22 cellular contexts compared by ENCODE assay signal in the genomic region with DNA sequence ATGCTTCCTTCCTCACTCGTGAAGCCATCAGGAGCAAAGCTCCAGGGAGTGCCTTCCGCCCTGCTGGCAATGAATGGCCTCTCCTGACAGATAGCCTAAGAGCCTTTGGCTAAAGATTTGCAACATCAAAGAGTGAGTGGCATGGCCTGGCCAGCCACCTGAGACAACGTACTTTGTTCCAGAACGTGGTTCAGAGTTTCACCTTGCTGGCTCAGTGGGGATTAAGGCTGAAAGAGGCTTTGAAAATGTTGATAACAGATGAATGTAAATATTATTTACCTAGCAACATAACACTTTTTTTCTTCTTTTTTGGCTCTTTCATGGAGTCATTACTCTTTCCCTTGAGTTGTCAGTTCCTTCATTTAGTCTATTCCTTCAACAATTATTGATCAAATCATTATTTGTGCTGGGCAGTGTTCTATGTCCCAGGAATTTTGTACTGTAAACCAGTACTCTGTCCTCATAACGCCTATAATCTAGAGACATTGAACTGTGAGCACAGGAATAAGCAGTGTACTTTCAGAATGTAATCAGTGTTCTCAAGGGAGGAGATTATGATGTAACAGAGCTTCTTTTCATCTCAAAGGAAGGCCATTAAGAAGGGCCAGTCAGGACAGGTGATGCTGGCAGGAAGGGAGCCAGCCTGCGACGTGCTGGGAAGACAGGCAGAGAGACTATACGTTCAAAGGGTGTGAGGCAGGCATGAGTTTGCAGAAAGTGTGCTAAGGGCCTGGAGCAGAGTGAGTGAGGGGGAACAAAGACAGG. TPM values are rescaled to one million over a fixed set of nuclear protein-coding genes. Genes with fewer than 3 reads are reported as not detected.
DNase-seq lines count a peak whose midpoint lies in the region; FAIRE-seq and TF ChIP-seq lines count a peak whose summit lies in the region.
"Had no signal": no experiment of that assay in that cellular context is flagged by ENCODE, and none has a peak within 500 bp of the region (broad histone marks: within the 10 kb centered on the region; RNA-seq: fewer than 3 reads in every experiment).

No MANE protein-coding gene starts in this region.

- peak; percentile 14 for DNase-seq in MCF 10A (ENCODE audit: unreplicated experiment)
- DNase-seq in breast epithelium (ENCODE audit: low spot score in 2 of 2) = no peak
- DNase-seq in colonic mucosa = peak; percentile 13
- DNase-seq in keratinocyte (ENCODE audit: low read depth, low spot score) = no peak
- DNase-seq in globus pallidus (ENCODE audit: low spot score) = no peak
- DNase-seq in ACHN = no peak
- no peak for DNase-seq in foreskin melanocyte
- DNase-seq in HPDE6-E6E7 (ENCODE audit: extremely low spot score) = no peak
- DNase-seq: activated effector memory CD4-positive, alpha-beta T cell treated with anti-CD3 and anti-CD28 coated beads, Interleukin-2, amount 50 U/mL, for 16 hours; amniotic stem cell; cerebellar nuclear complex; naive thymus-derived CD8-positive, alpha-beta T cell; NCI-H1436 treated with DMSO at 0.1 percent for 48 hours; NCI-H226; psoas muscle; tibial artery had no signal

- H3K27me3 ChIP-seq in breast epithelium = peaks cover 0 to 4% of the 10 kb centered on the region in 2 donors
- H3K27me3 ChIP-seq in colonic mucosa = no peaks in the 10 kb centered on the region
- H3K27me3 ChIP-seq in keratinocyte (ENCODE audit: control insufficient read depth, extremely low read depth, insufficient read depth, low read length) = no peaks in the 10 kb centered on the region

- CTCF ChIA-PET in MCF 10A (lab: Yijun Ruan, JAX) = interaction anchor here (0.7 kb wide), 1 partner anchor 440 kb away, joined by 3 read pairs; no protein-coding TSS in a partner anchor

- POLR2A ChIA-PET in MCF 10A (lab: Yijun Ruan, JAX) = interaction anchor here (0.6 kb wide), 1 partner anchor 14 kb away, joined by 3 read pairs; no protein-coding TSS in a partner anchor

- intact Hi-C loops in MCF 10A (cut with micrococcal nuclease) = no loop called here
- intact Hi-C loops in breast epithelium (cut with DNase I; ENCODE audit: low total_unique reads) = no loop called here
- intact Hi-C loops in colonic mucosa (cut with DNase I) = no loop called here

- FAIRE-seq in keratinocyte (lab: Jason Lieb, UNC) = peak; percentile 81
- FAIRE-seq: A204.1, frontal cortex had no signal

- H3K4me1 ChIP-seq in breast epithelium (no peaks in the 10 kb centered on the region), colonic mucosa (no peaks in the 10 kb centered on the region), keratinocyte (ENCODE audit: control insufficient read depth, extremely low read depth, insufficient read depth, low read length) (peaks cover 8% of the 10 kb centered on the region)
- H3K4me1 ChIP-seq: psoas muscle, SJSA1 had no signal

- no peaks in the 10 kb centered on the region for H3K9me1 ChIP-seq in keratinocyte (ENCODE audit: control insufficient read depth, extremely low read depth, insufficient read depth, low read length)

- H3K27ac ChIP-seq in breast epithelium (no peak overlapping the region), colonic mucosa (no peak overlapping the region), keratinocyte (ENCODE audit: control insufficient read depth, insufficient read depth, low read length) (no peak overlapping the region)
- H3K27ac ChIP-seq: C4-2B, psoas muscle, SJSA1, tibial artery had no signal

- H3K9ac ChIP-seq in colonic mucosa (ENCODE audit: low read depth in 2 of 2, low read length in 2 of 2) (no peak overlapping the region), keratinocyte (ENCODE audit: control insufficient read depth, extremely low read depth, insufficient read depth, low read length) (no peak overlapping the region)

- no peak overlapping the region for H3K4me3 Mint-ChIP-seq in MCF 10A (ENCODE audit: unreplicated experiment)
- H3K4me3 Mint-ChIP-seq: naive thymus-derived CD8-positive, alpha-beta T cell; stimulated activated effector memory CD8-positive, alpha-beta T cell treated with anti-CD3 and anti-CD28 coated beads, Interleukin-12 subunit alpha, Interleukin-12 subunit beta, amount 100 ng/mL, for 72 hours; T-helper 2 cell treated with Interferon-gamma antibody and Interleukin-4, amounts not matched to agents 5 μg/mL and 100 μg/mL, for 36 hours had no signal

- H3K27me3 Mint-ChIP-seq in MCF 10A (ENCODE audit: insufficient read depth, unreplicated experiment) = peaks cover 37% of the 10 kb centered on the region

- in situ Hi-C loops in ACHN (cut with HindIII; ENCODE audit: low pct_ligation_motif_present, low pct_unique_long_range_greater_than_20kb, low sequenced_read_pairs) = no loop called here

- H3K4me2 ChIP-seq in keratinocyte (ENCODE audit: control insufficient read depth, extremely low read depth, insufficient read depth, low read depth, low read length) = no peak overlapping the region

- BruUV-seq in MCF 10A (replicated peaks; lab: Mats Ljungman, UMichigan) = no TSS peak

- H3K4me1 Mint-ChIP-seq in MCF 10A (ENCODE audit: insufficient read depth, unreplicated experiment) = no peaks in the 10 kb centered on the region

- dilution Hi-C loops in keratinocyte (cut with MboI; ENCODE audit: extremely low pct_ligation_motif_present, low sequenced_read_pairs) = no loop called here

- no peak overlapping the region for H3K27ac Mint-ChIP-seq in MCF 10A (ENCODE audit: low read depth, unreplicated experiment)
- H3K27ac Mint-ChIP-seq: stimulated activated effector memory CD8-positive, alpha-beta T cell treated with anti-CD3 and anti-CD28 coated beads, Interleukin-12 subunit alpha, Interleukin-12 subunit beta, amount 100 ng/mL, for 72 hours; T-helper 2 cell treated with Interferon-gamma antibody and Interleukin-4, amounts not matched to agents 5 μg/mL and 100 μg/mL, for 36 hours had no signal

- no peaks in the 10 kb centered on the region for H3K9me3 ChIP-seq in breast epithelium
- no peaks in the 10 kb centered on the region for H3K9me3 ChIP-seq in colonic mucosa
- H3K9me3 ChIP-seq in keratinocyte (ENCODE audit: control insufficient read depth, low read depth, low read length) = no peaks in the 10 kb centered on the region
- H3K9me3 ChIP-seq: psoas muscle, SJSA1 had no signal

- H3K4me3 ChIP-seq in breast epithelium = no peak overlapping the region
- H3K4me3 ChIP-seq in colonic mucosa = no peak overlapping the region
- no peak overlapping the region for H3K4me3 ChIP-seq in keratinocyte (ENCODE audit: control insufficient read depth in 2 of 3, extremely low read depth in 1 of 3, insufficient read depth in 2 of 3, low read depth in 1 of 3, low read length in 3 of 3)
- H3K4me3 ChIP-seq: psoas muscle, SJSA1, tibial artery had no signal

- no peaks in the 10 kb centered on the region for H3K36me3 Mint-ChIP-seq in MCF 10A (ENCODE audit: insufficient read depth, unreplicated experiment)
- H3K36me3 Mint-ChIP-seq: stimulated activated effector memory CD8-positive, alpha-beta T cell treated with anti-CD3 and anti-CD28 coated beads, Interleukin-12 subunit alpha, Interleukin-12 subunit beta, amount 100 ng/mL, for 72 hours had no signal

- H3K9me3 Mint-ChIP-seq in MCF 10A (ENCODE audit: unreplicated experiment) = no peaks in the 10 kb centered on the region
- H3K9me3 Mint-ChIP-seq: stimulated activated effector memory CD8-positive, alpha-beta T cell treated with anti-CD3 and anti-CD28 coated beads, Interleukin-12 subunit alpha, Interleukin-12 subunit beta, amount 100 ng/mL, for 72 hours; T-helper 2 cell treated with Interferon-gamma antibody and Interleukin-4, amounts not matched to agents 5 μg/mL and 100 μg/mL, for 36 hours had no signal

- H2AFZ ChIP-seq in keratinocyte (ENCODE audit: control insufficient read depth, low read length) = peak overlapping the region; percentile 66

- no peaks in the 10 kb centered on the region for H4K20me1 ChIP-seq in keratinocyte (ENCODE audit: control insufficient read depth, extremely low read depth, insufficient read depth, low read length)

- H3K36me3 ChIP-seq in breast epithelium = no peaks in the 10 kb centered on the region
- H3K36me3 ChIP-seq in colonic mucosa = no peaks in the 10 kb centered on the region
- H3K36me3 ChIP-seq in keratinocyte (ENCODE audit: control insufficient read depth in 2 of 2, extremely low read depth in 1 of 2, insufficient read depth in 2 of 2, low read length in 2 of 2) = no peaks in the 10 kb centered on the region
- H3K36me3 ChIP-seq: SJSA1, tibial artery had no signal

- TF ChIP-seq POLR2A in breast epithelium (IDR thresholded peaks at IDR 0.05) = no peak

- no peaks in the 10 kb centered on the region for H3K79me2 ChIP-seq in keratinocyte (ENCODE audit: control insufficient read depth, insufficient read depth, low read length)

- TF ChIP-seq CTCF in MCF 10A (IDR thresholded peaks at IDR 0.05; ENCODE audit: unreplicated experiment) (no peak), breast epithelium (IDR thresholded peaks at IDR 0.05) (no peak), colonic mucosa (IDR thresholded peaks at IDR 0.05) (no peak), keratinocyte (optimal IDR thresholded peaks at IDR 0.05 in 1 of 3, IDR thresholded peaks at IDR 0.05 in 1 of 3, conservative IDR thresholded peaks at IDR 0.05 in 1 of 3; ENCODE audit: extremely low read depth in 1 of 3, insufficient read depth in 2 of 3, low read length in 3 of 3) (no peak)

RNA-seq across cellular contexts. Expression of a gene that starts 59.4 kb away (rescaled TPM):
- total RNA-seq in MCF 10A (2022) = 21.0 and 21.7 TPM in 2 replicates
- total RNA-seq in breast epithelium = 1 to 10 TPM; 3.2 to 5.6 (median 4.6) TPM
- total RNA-seq in colonic mucosa = 1 to 10 TPM; 1.3 to 2.5 TPM
- 0.08 to 0.18 TPM (median 0.17 TPM) in 3 replicates for polyA plus RNA-seq in keratinocyte
- not detected for polyA plus RNA-seq in keratinocyte (2011; ENCODE audit: low read depth)
- polyA plus RNA-seq in keratinocyte (2011; cell fraction: cytosol; rRNA removed) = 0.15 and 0.26 TPM in 2 replicates
- polyA plus RNA-seq in keratinocyte (2011; cell fraction: nucleus; rRNA removed) = 0.49 and 0.55 TPM in 2 replicates
- 0.06 and 0.36 TPM in 2 replicates for polyA plus RNA-seq in keratinocyte (2012; ENCODE audit: low replicate concordance)
- 0.19 to 0.69 TPM (median 0.20 TPM) in 3 replicates for polyA minus RNA-seq in keratinocyte
- 0.96 TPM for polyA minus RNA-seq in keratinocyte (2011; cell fraction: cytosol; rRNA and poly(A)+ RNA removed)
- polyA minus RNA-seq in keratinocyte (2011; cell fraction: nucleus; rRNA and poly(A)+ RNA removed) = 0.95 and 1.3 TPM in 2 replicates

Comparison
In these comparisons a context has a peak if more than half of its experiments do, and no peak if none do; other contexts are left out.
1. DNase-seq: peak in MCF 10A (single experiment) and colonic mucosa (single experiment); none in breast epithelium (0 of 2), keratinocyte (single experiment), globus pallidus (single experiment), ACHN (single experiment), foreskin melanocyte (single experiment) and HPDE6-E6E7 (single experiment).